ENCODE assay signal across 17 cellular contexts in genomic region chr6:45717027-45717426, GRCh38.
DNase-seq lines count a peak whose midpoint lies in the region; ATAC-seq and TF ChIP-seq lines count a peak whose summit lies in the region.
"Had no signal": no experiment of that assay in that cellular context is flagged by ENCODE, and none has a peak within 500 bp of the region (broad histone marks: within the 10 kb centered on the region; RNA-seq: fewer than 3 reads in every experiment).

No MANE protein-coding gene starts in this region.

- H3K27me3 ChIP-seq in BLaER1 (no peaks in the 10 kb centered on the region), Loucy (ENCODE audit: insufficient read depth, low read length, poor library complexity, severe bottlenecking) (no peaks in the 10 kb centered on the region), mesendoderm (ENCODE audit: insufficient read depth, low read length, poor library complexity) (no peaks in the 10 kb centered on the region)

- H3K4me3 ChIP-seq in BLaER1, result no peak overlapping the region
- no peak overlapping the region for H3K4me3 ChIP-seq in Loucy (ENCODE audit: low read length, poor library complexity, severe bottlenecking)
- no peak overlapping the region for H3K4me3 ChIP-seq in mesendoderm (ENCODE audit: low read length)
- H3K4me3 ChIP-seq: HAP-1 had no signal

- no peaks in the 10 kb centered on the region for H3K79me2 ChIP-seq in Loucy (ENCODE audit: insufficient read depth, low read length)
- H3K79me2 ChIP-seq in mesendoderm (ENCODE audit: control insufficient read depth, insufficient read depth, low read length), result no peaks in the 10 kb centered on the region

- no peak overlapping the region for H3K9ac ChIP-seq in BLaER1
- peak overlapping the region; percentile 32 for H3K9ac ChIP-seq in Loucy (ENCODE audit: low read depth, low read length, poor library complexity, severe bottlenecking)
- H3K9ac ChIP-seq in mesendoderm (ENCODE audit: low read length), result no peak overlapping the region

- H3K9me3 Mint-ChIP-seq in activated CD4-positive, alpha-beta memory T cell treated with anti-CD3 and anti-CD28 coated beads for 36 hours, result no peaks in the 10 kb centered on the region
- no peaks in the 10 kb centered on the region for H3K9me3 Mint-ChIP-seq in activated CD4-positive, alpha-beta memory T cell treated with anti-CD3 and anti-CD28 coated beads, Interleukin-2, amount 10 ng/mL, durations not matched to agents 7 days and 5 days
- H3K9me3 Mint-ChIP-seq: HFFc6, IgD-negative memory B cell had no signal

- H3K9me2 ChIP-seq in Loucy (replicated peaks; ENCODE audit: low read depth, low read length), result no peaks in the 10 kb centered on the region

- peaks cover 57% of the 10 kb centered on the region for H3K4me1 Mint-ChIP-seq in activated CD4-positive, alpha-beta memory T cell treated with anti-CD3 and anti-CD28 coated beads for 36 hours (ENCODE audit: low read depth)
- H3K4me1 Mint-ChIP-seq in activated CD4-positive, alpha-beta memory T cell treated with anti-CD3 and anti-CD28 coated beads, Interleukin-2, amount 10 ng/mL, durations not matched to agents 7 days and 5 days, result peaks cover 41% of the 10 kb centered on the region

- no peak overlapping the region for H3K4me3 Mint-ChIP-seq in activated CD4-positive, alpha-beta memory T cell treated with anti-CD3 and anti-CD28 coated beads for 36 hours
- H3K4me3 Mint-ChIP-seq in activated CD4-positive, alpha-beta memory T cell treated with anti-CD3 and anti-CD28 coated beads, Interleukin-2, amount 10 ng/mL, durations not matched to agents 7 days and 5 days, result no peak overlapping the region
- H3K4me3 Mint-ChIP-seq: CD4-positive, CD25-positive, alpha-beta regulatory T cell; HFFc6; IgD-negative memory B cell had no signal

- H3K4ac ChIP-seq in mesendoderm (ENCODE audit: low read depth, low read length), result no peak overlapping the region

- WGBS in mesendoderm (ENCODE audit: extremely low coverage, insufficient coverage, low lambda C conversion rate), result no CpG with 5 or more reads among the region's 4 CpGs

- H4K20me1 ChIP-seq in BLaER1 (no peaks in the 10 kb centered on the region), Loucy (ENCODE audit: insufficient read depth, low read length, poor library complexity, severe bottlenecking) (no peaks in the 10 kb centered on the region)

- CTCF ChIA-PET in activated CD4-positive, alpha-beta memory T cell treated with anti-CD3 and anti-CD28 coated beads for 36 hours (lab: Charles Lee), result interaction anchor here (1.7 kb wide), 1 partner anchor 205 kb away, joined by 5 read pairs; no protein-coding TSS in a partner anchor
- CTCF ChIA-PET in activated CD4-positive, alpha-beta memory T cell treated with anti-CD3 and anti-CD28 coated beads, Interleukin-2, amount 10 ng/mL, durations not matched to agents 7 days and 5 days (lab: Charles Lee), result no interaction called here

- no peaks in the 10 kb centered on the region for H3K79me1 ChIP-seq in mesendoderm (ENCODE audit: low read length)

- no peak overlapping the region for H4K8ac ChIP-seq in mesendoderm (ENCODE audit: low read depth, low read length)

- H3K4me2 ChIP-seq in BLaER1 (peak overlapping the region; percentile 66), Loucy (ENCODE audit: low read depth, low read length, poor library complexity, severe bottlenecking) (peak overlapping the region; percentile 10), mesendoderm (ENCODE audit: low read length) (no peak overlapping the region)

- no peak overlapping the region for H2BK5ac ChIP-seq in mesendoderm (ENCODE audit: low read length)

- no peak overlapping the region for H3K23ac ChIP-seq in mesendoderm (ENCODE audit: low read length)

- H3F3A ChIP-seq in Loucy (ENCODE audit: low read depth), result no peaks in the 10 kb centered on the region

- H3K27ac ChIP-seq in BLaER1 (no peak overlapping the region), mesendoderm (ENCODE audit: low read depth, low read length) (no peak overlapping the region)
- H3K27ac ChIP-seq: 22Rv1, HL-60 had no signal

- POLR2A ChIA-PET in activated CD4-positive, alpha-beta memory T cell treated with anti-CD3 and anti-CD28 coated beads for 36 hours (lab: Charles Lee), result no interaction called here
- POLR2A ChIA-PET in activated CD4-positive, alpha-beta memory T cell treated with anti-CD3 and anti-CD28 coated beads, Interleukin-2, amount 10 ng/mL, durations not matched to agents 7 days and 5 days (lab: Charles Lee), result no interaction called here

- H2AFZ ChIP-seq in Loucy (ENCODE audit: low read length), result no peak overlapping the region

- no peak overlapping the region for H2BK120ac ChIP-seq in mesendoderm (ENCODE audit: low read depth, low read length)

- ATAC-seq in HG03442 (IDR thresholded peaks at IDR 0.05; ENCODE audit: unreplicated experiment), result no peak

- H3K27ac Mint-ChIP-seq in activated CD4-positive, alpha-beta memory T cell treated with anti-CD3 and anti-CD28 coated beads for 36 hours, result peak overlapping the region; percentile 14
- H3K27ac Mint-ChIP-seq in activated CD4-positive, alpha-beta memory T cell treated with anti-CD3 and anti-CD28 coated beads, Interleukin-2, amount 10 ng/mL, durations not matched to agents 7 days and 5 days, result no peak overlapping the region
- H3K27ac Mint-ChIP-seq: HFFc6, IgD-negative memory B cell had no signal

- H3K56ac ChIP-seq in mesendoderm (ENCODE audit: low read length), result peak overlapping the region; percentile 46

- intact Hi-C loops in activated CD4-positive, alpha-beta memory T cell treated with anti-CD3 and anti-CD28 coated beads for 36 hours (cut with micrococcal nuclease), result loop anchor here (10.0 kb wide), 2 partner anchors 422 to 782 kb away; no protein-coding TSS in a partner anchor

- no peak overlapping the region for H4K5ac ChIP-seq in mesendoderm (ENCODE audit: low read length)

- no peak overlapping the region for H3K18ac ChIP-seq in mesendoderm (ENCODE audit: low read length)

- no peak overlapping the region for H2AK5ac ChIP-seq in mesendoderm (ENCODE audit: low read length)

- H3K27me3 Mint-ChIP-seq in activated CD4-positive, alpha-beta memory T cell treated with anti-CD3 and anti-CD28 coated beads for 36 hours, result no peaks in the 10 kb centered on the region
- H3K27me3 Mint-ChIP-seq in activated CD4-positive, alpha-beta memory T cell treated with anti-CD3 and anti-CD28 coated beads, Interleukin-2, amount 10 ng/mL, durations not matched to agents 7 days and 5 days, result no peaks in the 10 kb centered on the region

- no peaks in the 10 kb centered on the region for H3K36me3 ChIP-seq in BLaER1
- no peaks in the 10 kb centered on the region for H3K36me3 ChIP-seq in Loucy (ENCODE audit: insufficient read depth, low read length)
- H3K36me3 ChIP-seq in mesendoderm (ENCODE audit: control insufficient read depth, insufficient read depth, low read length), result no peaks in the 10 kb centered on the region
- H3K36me3 ChIP-seq: HAP-1 had no signal

- TF ChIP-seq CTCF in Loucy (conservative IDR thresholded peaks at IDR 0.05; ENCODE audit: low read length), result no peak

- H2BK15ac ChIP-seq in mesendoderm (replicated peaks; ENCODE audit: low read depth), result no peak overlapping the region

- peaks cover 29% of the 10 kb centered on the region for H3K4me1 ChIP-seq in BLaER1
- H3K4me1 ChIP-seq in Loucy (ENCODE audit: insufficient read depth, low read length, poor library complexity, severe bottlenecking), result peaks cover 31% of the 10 kb centered on the region
- H3K4me1 ChIP-seq in mesendoderm (ENCODE audit: control insufficient read depth, low read depth, low read length), result peaks cover 3% of the 10 kb centered on the region
- H3K4me1 ChIP-seq: HAP-1 had no signal

- no peaks in the 10 kb centered on the region for H3K36me3 Mint-ChIP-seq in activated CD4-positive, alpha-beta memory T cell treated with anti-CD3 and anti-CD28 coated beads for 36 hours
- no peaks in the 10 kb centered on the region for H3K36me3 Mint-ChIP-seq in activated CD4-positive, alpha-beta memory T cell treated with anti-CD3 and anti-CD28 coated beads, Interleukin-2, amount 10 ng/mL, durations not matched to agents 7 days and 5 days (ENCODE audit: low read depth)
- H3K36me3 Mint-ChIP-seq: CD4-positive, CD25-positive, alpha-beta regulatory T cell; IgD-negative memory B cell had no signal

- H3K9me3 ChIP-seq in BLaER1 (no peaks in the 10 kb centered on the region), Loucy (ENCODE audit: insufficient read depth, low read depth, low read length) (no peaks in the 10 kb centered on the region)
- H3K9me3 ChIP-seq: HAP-1 had no signal

- no peak for DNase-seq in activated CD4-positive, alpha-beta memory T cell treated with anti-CD3 and anti-CD28 coated beads for 36 hours
- no peak for DNase-seq in activated CD4-positive, alpha-beta memory T cell treated with anti-CD3 and anti-CD28 coated beads, Interleukin-2, amount 10 ng/mL, durations not matched to agents 7 days and 5 days
- DNase-seq in mesendoderm (peak; percentile 23), SHP77 (lab: John Stamatoyannopoulos, UW) (no peak), NCI-H1092 (lab: John Stamatoyannopoulos, UW) (no peak)
- DNase-seq: CD4-positive, CD25-positive, alpha-beta regulatory T cell; DMS53; GF-D8; GOT3; HFFc6 had no signal
